Comparison of ENCODE assay signal across 17 cellular contexts in the genomic region with DNA sequence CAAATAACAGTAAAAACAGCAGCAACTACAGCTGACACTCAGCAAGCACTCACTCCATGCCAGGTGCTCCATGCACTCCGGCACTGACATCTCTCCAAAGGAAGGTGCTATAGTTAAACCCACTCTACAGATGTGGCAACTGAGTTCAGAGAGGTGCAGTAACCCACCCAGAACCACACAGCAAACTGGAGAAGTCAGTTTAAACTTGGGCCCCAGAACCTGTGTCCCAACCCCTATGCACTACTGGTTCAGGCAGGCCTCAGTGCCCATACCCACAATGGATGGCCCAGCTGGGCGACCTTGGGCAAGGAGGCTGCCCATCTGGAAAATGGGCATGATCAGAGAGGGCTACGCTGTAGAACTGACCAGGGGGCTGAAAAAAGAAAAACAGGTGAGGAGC. TPM values are rescaled to one million over a fixed set of nuclear protein-coding genes. Genes with fewer than 3 reads are reported as not detected.
DNase-seq lines count a peak whose midpoint lies in the region; ATAC-seq, FAIRE-seq and TF ChIP-seq lines count a peak whose summit lies in the region.
"Had no signal": no experiment of that assay in that cellular context is flagged by ENCODE, and none has a peak within 500 bp of the region (broad histone marks: within the 10 kb centered on the region; RNA-seq: fewer than 3 reads in every experiment).

No MANE protein-coding gene starts in this region.

- intact Hi-C loops in K562 (cut with micrococcal nuclease) (no loop called here), breast epithelium (cut with DNase I; ENCODE audit: low total_unique reads) (no loop called here)

- no peak overlapping the region for H3K4me3 Mint-ChIP-seq in activated T-cell treated with anti-CD3 and anti-CD28 coated beads, Interleukin-2, amount 50 U/mL, for 24 hours
- no peak overlapping the region for H3K4me3 Mint-ChIP-seq in activated T-cell treated with anti-CD3 and anti-CD28 coated beads, Interleukin-2, amount 50 U/mL, for 72 hours
- H3K4me3 Mint-ChIP-seq: CD14-positive monocyte, GM23338 had no signal

- H3K9me3 ChIP-seq in K562 (replicated peaks; ENCODE audit: control insufficient read depth, insufficient read depth, low read depth, low read length) (no peaks in the 10 kb centered on the region), neutrophil (no peaks in the 10 kb centered on the region), breast epithelium (no peaks in the 10 kb centered on the region)

- no peak for ATAC-seq in activated T-cell treated with anti-CD3 and anti-CD28 coated beads, Interleukin-2, amount 50 U/mL, for 72 hours (replicated peaks in 1 of 2)
- ATAC-seq in K562 (no peak), HG02798 (IDR thresholded peaks at IDR 0.05; ENCODE audit: poor library complexity, unreplicated experiment) (no peak)

- no peak for TF ChIP-seq POLR2A in K562 (conservative IDR thresholded peaks at IDR 0.05)
- TF ChIP-seq POLR2A in breast epithelium (IDR thresholded peaks at IDR 0.05): no peak

- H3K36me3 Mint-ChIP-seq in activated T-cell treated with anti-CD3 and anti-CD28 coated beads, Interleukin-2, amount 50 U/mL, for 24 hours (ENCODE audit: low read depth): no peaks in the 10 kb centered on the region
- no peaks in the 10 kb centered on the region for H3K36me3 Mint-ChIP-seq in activated T-cell treated with anti-CD3 and anti-CD28 coated beads, Interleukin-2, amount 50 U/mL, for 72 hours (ENCODE audit: insufficient read depth in 2 of 2)
- H3K36me3 Mint-ChIP-seq: CD14-positive monocyte had no signal

- CTCF ChIA-PET in K562 (lab: Yijun Ruan, JAX; ENCODE audit: low intra/inter-chr PET ratio): no interaction called here

- H3K9ac ChIP-seq in K562 (ENCODE audit: insufficient read depth in 1 of 2, low read depth in 2 of 2, low read length in 2 of 2): no peak overlapping the region

- FAIRE-seq in K562 (lab: Jason Lieb, UNC): no peak
- FAIRE-seq: D721Med had no signal

- in situ Hi-C loops in K562 (cut with MboI): no loop called here

- H3K27me3 ChIP-seq in K562 (ENCODE audit: control insufficient read depth in 2 of 2, insufficient read depth in 2 of 2, low read length in 2 of 2): no peaks in the 10 kb centered on the region
- peaks cover 7% of the 10 kb centered on the region for H3K27me3 ChIP-seq in neutrophil
- H3K27me3 ChIP-seq in breast epithelium: no peaks in the 10 kb centered on the region

- POLR2A ChIA-PET in K562 (lab: Yijun Ruan, JAX): interaction anchor here (0.6 to 1.0 kb wide), 2 partner anchors 134 to 148 kb away, joined by 3 read pairs; no protein-coding TSS in a partner anchor

- no TSS peak for BruUV-seq in K562 (replicated peaks; lab: Mats Ljungman, UMichigan)

- H3K9me3 Mint-ChIP-seq in activated T-cell treated with anti-CD3 and anti-CD28 coated beads, Interleukin-2, amount 50 U/mL, for 24 hours: no peaks in the 10 kb centered on the region
- no peaks in the 10 kb centered on the region for H3K9me3 Mint-ChIP-seq in activated T-cell treated with anti-CD3 and anti-CD28 coated beads, Interleukin-2, amount 50 U/mL, for 72 hours
- H3K9me3 Mint-ChIP-seq: GM23338 had no signal

- H3K79me2 ChIP-seq in K562 (ENCODE audit: control insufficient read depth, insufficient read depth, low read length): no peaks in the 10 kb centered on the region

- no peaks in the 10 kb centered on the region for H4K20me1 ChIP-seq in K562 (replicated peaks; ENCODE audit: control insufficient read depth, insufficient read depth, low read length)

- TF ChIP-seq CTCF in HFF-Myc (IDR thresholded peaks at IDR 0.05; ENCODE audit: low read depth, low read length, missing control alignments): peak; percentile 1
- no peak for TF ChIP-seq CTCF in K562 (IDR thresholded peaks at IDR 0.05 in 2 of 3, conservative IDR thresholded peaks at IDR 0.05 in 1 of 3; ENCODE audit: insufficient read depth in 2 of 3, low read depth in 1 of 3, low read length in 3 of 3)
- TF ChIP-seq CTCF in neutrophil (IDR thresholded peaks at IDR 0.05): no peak
- TF ChIP-seq CTCF in breast epithelium (IDR thresholded peaks at IDR 0.05): no peak

- 66% methylated on average over 2 of the region's 3 CpGs for WGBS in K562 (ENCODE audit: insufficient coverage, low coverage, missing lambda C conversion rate)

- no peak overlapping the region for H2AFZ ChIP-seq in K562 (ENCODE audit: low read depth, low read length)
- H2AFZ ChIP-seq: GM23338, PC-9 had no signal

- TF ChIP-seq EP300 in K562 (IDR thresholded peaks at IDR 0.05; ENCODE audit: low read length): no peak

- H3K9me1 ChIP-seq in K562 (ENCODE audit: control insufficient read depth, insufficient read depth, low read length): no peaks in the 10 kb centered on the region

- H3K27ac Mint-ChIP-seq in activated T-cell treated with anti-CD3 and anti-CD28 coated beads, Interleukin-2, amount 50 U/mL, for 24 hours: peak overlapping the region; percentile 10
- H3K27ac Mint-ChIP-seq in activated T-cell treated with anti-CD3 and anti-CD28 coated beads, Interleukin-2, amount 50 U/mL, for 72 hours: no peak overlapping the region
- H3K27ac Mint-ChIP-seq: GM23338 had no signal

- H3K4me1 ChIP-seq in K562 (replicated peaks in 1 of 2; ENCODE audit: control insufficient read depth in 2 of 2, insufficient read depth in 2 of 2, low read length in 2 of 2) (peaks cover 18 to 54% of the 10 kb centered on the region in 2 experiments), neutrophil (ENCODE audit: control insufficient read depth in 1 of 2, insufficient read depth in 1 of 2, low read depth in 1 of 2, low read length in 1 of 2) (peaks cover 21 to 28% of the 10 kb centered on the region in 2 experiments), breast epithelium (peaks cover 0 to 5% of the 10 kb centered on the region in 2 donors)

- H3K4me3 ChIP-seq in HFF-Myc (replicated peaks; ENCODE audit: low read depth, low read length) (no peak overlapping the region), K562 (no peak overlapping the region), neutrophil (ENCODE audit: low read depth in 1 of 2, low read length in 1 of 2) (no peak overlapping the region), breast epithelium (no peak overlapping the region)
- H3K4me3 ChIP-seq: GM23338, PC-9, SK-N-MC had no signal

- H3K27ac ChIP-seq in K562 (ENCODE audit: extremely low read depth, low read depth, low read length) (no peak overlapping the region), neutrophil (peak overlapping the region; percentile 87), breast epithelium (no peak overlapping the region)
- H3K27ac ChIP-seq: PC-9, SK-N-MC had no signal

- H3K36me3 ChIP-seq in K562 (ENCODE audit: control insufficient read depth, insufficient read depth, low read length) (no peaks in the 10 kb centered on the region), neutrophil (no peaks in the 10 kb centered on the region), breast epithelium (no peaks in the 10 kb centered on the region)

- TF ChIP-seq RAD21 in K562 (CRISPR knock-in tag; conservative IDR thresholded peaks at IDR 0.05 in 1 of 2, IDR thresholded peaks at IDR 0.05 in 1 of 2): no peak

- no peak for DNase-seq in activated T-cell treated with anti-CD3 and anti-CD28 coated beads, Interleukin-2, amount 50 U/mL, for 24 hours
- no peak for DNase-seq in activated T-cell treated with anti-CD3 and anti-CD28 coated beads, Interleukin-2, amount 50 U/mL, for 72 hours
- DNase-seq in HFF-Myc (ENCODE audit: extremely low read depth, low read depth) (no peak), K562 (ENCODE audit: extremely low read depth in 1 of 4, low spot score in 3 of 4) (no peak), breast epithelium (ENCODE audit: low spot score in 2 of 2) (no peak), NCI-H1417 treated with DMSO at 0.1 percent for 48 hours (lab: John Stamatoyannopoulos, UW) (no peak)
- DNase-seq: GF-D8, NCI-H1048, NCI-H2107, NCI-H748 treated with DMSO at 0.1 percent for 48 hours, PC-9 had no signal

- no peak overlapping the region for H3K4me2 ChIP-seq in K562 (ENCODE audit: insufficient read depth, low read length)
- H3K4me2 ChIP-seq: GM23338, PC-9 had no signal

- peaks cover 68% of the 10 kb centered on the region for H3K4me1 Mint-ChIP-seq in activated T-cell treated with anti-CD3 and anti-CD28 coated beads, Interleukin-2, amount 50 U/mL, for 24 hours (ENCODE audit: low read depth)
- H3K4me1 Mint-ChIP-seq in activated T-cell treated with anti-CD3 and anti-CD28 coated beads, Interleukin-2, amount 50 U/mL, for 72 hours (ENCODE audit: low read depth): peaks cover 54% of the 10 kb centered on the region

- H3K27me3 Mint-ChIP-seq in activated T-cell treated with anti-CD3 and anti-CD28 coated beads, Interleukin-2, amount 50 U/mL, for 24 hours: no peaks in the 10 kb centered on the region
- H3K27me3 Mint-ChIP-seq in activated T-cell treated with anti-CD3 and anti-CD28 coated beads, Interleukin-2, amount 50 U/mL, for 72 hours (ENCODE audit: low read depth): no peaks in the 10 kb centered on the region

TF ChIP-seq in K562, 482 proteins besides CTCF, POLR2A, EP300 and RAD21 (continues in another document):
- TF ChIP-seq RBM25 (IDR thresholded peaks at IDR 0.05; ENCODE audit: low read depth, low read length, severe bottlenecking) (peak; percentile 71), BRD9 (IDR thresholded peaks at IDR 0.05; ENCODE audit: low read depth, partially characterized antibody) (peak; percentile 94), CBFA2T2 (conservative IDR thresholded peaks at IDR 0.05) (no peak), ZNF253 (CRISPR knock-in tag; conservative IDR thresholded peaks at IDR 0.05) (no peak), ZNF445 (CRISPR knock-in tag; IDR thresholded peaks at IDR 0.05; ENCODE audit: low read depth) (no peak), GABPB2 (CRISPR knock-in tag; conservative IDR thresholded peaks at IDR 0.05) (no peak)

RNA-seq across cellular contexts. Expression of a gene that starts 26.4 kb away (rescaled TPM):
- 10 to 100 TPM; 64.0 to 82.8 TPM for total RNA-seq in activated T-cell treated with anti-CD3 and anti-CD28 coated beads, Interleukin-2, amount 50 U/mL, for 72 hours
- total RNA-seq in K562 (2011; cell fraction: chromatin; rRNA removed; ENCODE audit: low replicate concordance): 51.3 and 53.3 TPM in 2 replicates
- total RNA-seq in K562 (2011; cell fraction: nucleolus; rRNA removed): 28.7 and 31.3 TPM in 2 replicates
- 20.4 and 27.4 TPM in 2 replicates for total RNA-seq in K562 (2011; cell fraction: nucleoplasm; rRNA removed)
- total RNA-seq in K562 (2014; rRNA removed): 22.5 and 26.7 TPM in 2 replicates
- total RNA-seq in K562 (2014; rRNA removed; fragmentation: Illumina TruSeq; extraction: Trizol): 17.5 and 17.6 TPM in 2 replicates
- 19.0 TPM in 2 replicates for total RNA-seq in K562 (2015; rRNA removed; fragmentation: Illumina TruSeq; extraction: Trizol)
- total RNA-seq in K562 (2021): 37.5 and 43.6 TPM in 2 replicates
- 12.9 and 13.5 TPM in 2 replicates for polyA plus RNA-seq in K562 (2011; rRNA removed)
- polyA plus RNA-seq in K562 (2011; cell fraction: cytosol; rRNA removed): 11.1 and 12.3 TPM in 2 replicates
- 10.2 and 12.3 TPM in 2 replicates for polyA plus RNA-seq in K562 (2011; cell fraction: nucleus; rRNA removed)
- 10.1 and 12.6 TPM in 2 replicates for polyA plus RNA-seq in K562 (2012)
- polyA plus RNA-seq in K562 (2014; fragmentation: Illumina TruSeq; extraction: Trizol): 15.9 and 18.6 TPM in 2 replicates
- polyA plus RNA-seq in K562 (2014; fragmentation: Nextera tagmentation; extraction: Ambion mirVana): under 1 TPM; 0.35 to 0.44 TPM
- polyA plus RNA-seq in K562 (2014; rRNA removed): 12.9 and 13.3 TPM in 2 replicates
- 38.3 and 38.9 TPM in 2 replicates for polyA minus RNA-seq in K562 (2011; rRNA and poly(A)+ RNA removed)
- polyA minus RNA-seq in K562 (2011; cell fraction: cytosol; rRNA and poly(A)+ RNA removed): 21.9 and 23.8 TPM in 2 replicates
- 10.5 and 15.9 TPM in 2 replicates for polyA minus RNA-seq in K562 (2011; cell fraction: nucleus; rRNA and poly(A)+ RNA removed)
- 10 to 100 TPM; 24.2 to 43.3 (median 36.1) TPM for total RNA-seq in breast epithelium
